ENCODE assay signal across 13 cellular contexts in genomic region chr13:105806335-105806920, GRCh38.
"Had no signal": no experiment of that assay in that cellular context is flagged by ENCODE, and none has a peak within 500 bp of the region (broad histone marks: within the 10 kb centered on the region; RNA-seq: fewer than 3 reads in every experiment).

No MANE protein-coding gene starts in this region.

- H3K4me3 ChIP-seq: breast epithelium, esophagus muscularis mucosa, tibial nerve had no signal

- ATAC-seq: left lobe of liver; right cardiac atrium; stimulated activated memory B cell treated with anti-CD40 and anti-IgM and Interleukin-4, amounts not matched to agents 10 μg/mL and 1 μg/mL and 100 μg/mL, for 72 hours had no signal

- H3K9me3 Mint-ChIP-seq: activated T-helper 1 cell treated with anti-CD3 and anti-CD28 coated beads, Interleukin-12 subunit alpha, Interleukin-12 subunit beta, Interleukin-2, Interleukin-4 antibody, amounts not matched to agents 30 ng/mL and 10 ng/mL and 1 ng/mL, durations not matched to agents 14 hours and 24 hours and 36 hours had no signal

- H3K27ac Mint-ChIP-seq: activated naive CD4-positive, alpha-beta T cell treated with anti-CD3 and anti-CD28 coated beads for 36 hours; activated T-helper 1 cell treated with anti-CD3 and anti-CD28 coated beads, Interleukin-12 subunit alpha, Interleukin-12 subunit beta, Interleukin-2, Interleukin-4 antibody, amounts not matched to agents 30 ng/mL and 10 ng/mL and 1 ng/mL, durations not matched to agents 14 hours and 24 hours and 36 hours; progenitor cell of endocrine pancreas; stimulated activated memory B cell treated with anti-CD40 and anti-IgM and Interleukin-4, amounts not matched to agents 10 μg/mL and 1 μg/mL and 100 μg/mL, for 72 hours had no signal

- H3K4me1 Mint-ChIP-seq: stimulated activated memory B cell treated with anti-CD40 and anti-IgM and Interleukin-4, amounts not matched to agents 10 μg/mL and 1 μg/mL and 100 μg/mL, for 72 hours had no signal

- H3K36me3 Mint-ChIP-seq: stimulated activated memory B cell treated with anti-CD40 and anti-IgM and Interleukin-4, amounts not matched to agents 10 μg/mL and 1 μg/mL and 100 μg/mL, for 72 hours had no signal

- H3K9me3 ChIP-seq: breast epithelium, esophagus muscularis mucosa, tibial nerve had no signal

- H3K4me1 ChIP-seq: breast epithelium had no signal

- DNase-seq: activated naive CD4-positive, alpha-beta T cell treated with anti-CD3 and anti-CD28 coated beads for 36 hours; foreskin melanocyte; head of caudate nucleus; right cardiac atrium; stimulated activated CD4-positive, alpha-beta T cell treated with anti-CD3 and anti-CD28 coated beads, Interleukin-1b, Interleukin-23, amount 100 ng/mL, for 48 hours had no signal

- H3K27ac ChIP-seq: breast epithelium, esophagus muscularis mucosa, tibial nerve, VCaP had no signal

- H3K27me3 ChIP-seq: breast epithelium, esophagus muscularis mucosa, tibial nerve had no signal

- H3K27me3 Mint-ChIP-seq: progenitor cell of endocrine pancreas; stimulated activated memory B cell treated with anti-CD40 and anti-IgM and Interleukin-4, amounts not matched to agents 10 μg/mL and 1 μg/mL and 100 μg/mL, for 72 hours had no signal

- H3K36me3 ChIP-seq: breast epithelium, esophagus muscularis mucosa, tibial nerve had no signal

- H3K4me3 Mint-ChIP-seq: activated naive CD4-positive, alpha-beta T cell treated with anti-CD3 and anti-CD28 coated beads for 36 hours; activated T-helper 1 cell treated with anti-CD3 and anti-CD28 coated beads, Interleukin-12 subunit alpha, Interleukin-12 subunit beta, Interleukin-2, Interleukin-4 antibody, amounts not matched to agents 30 ng/mL and 10 ng/mL and 1 ng/mL, durations not matched to agents 14 hours and 24 hours and 36 hours; stimulated activated memory B cell treated with anti-CD40 and anti-IgM and Interleukin-4, amounts not matched to agents 10 μg/mL and 1 μg/mL and 100 μg/mL, for 72 hours had no signal
